Comparison of ENCODE assay signal across 1 cellular context in genomic region chr6:157741889-157742615, GRCh38.
TF ChIP-seq lines count a peak whose summit lies in the region.

No MANE protein-coding gene starts in this region.

TF ChIP-seq in H1, 55 proteins besides CTCF, POLR2A, EP300 and RAD21:
- TF ChIP-seq CEBPB (IDR thresholded peaks at IDR 0.05; ENCODE audit: low read depth, low read length) (no peak), POLR2AphosphoS5 (IDR thresholded peaks at IDR 0.05; ENCODE audit: low read depth, low read length) (no peak), JUN (IDR thresholded peaks at IDR 0.05; ENCODE audit: low read depth, low read length) (no peak)
